Comparison of ENCODE assay signal across 9 cellular contexts in genomic region chr7:100366411-100367250, GRCh38. TPM values are rescaled to one million over a fixed set of nuclear protein-coding genes. Genes with fewer than 3 reads are reported as not detected.
DNase-seq lines count a peak whose midpoint lies in the region; ATAC-seq and TF ChIP-seq lines count a peak whose summit lies in the region.
"Had no signal": no experiment of that assay in that cellular context is flagged by ENCODE, and none has a peak within 500 bp of the region (broad histone marks: within the 10 kb centered on the region; RNA-seq: fewer than 3 reads in every experiment).

No MANE protein-coding gene starts in this region.

- H3K9me3 Mint-ChIP-seq in activated CD4-positive, alpha-beta T cell treated with anti-CD3 and anti-CD28 coated beads, Interleukin-2, amount 10 ng/mL, durations not matched to agents 7 days and 5 days: no peaks in the 10 kb centered on the region
- H3K9me3 Mint-ChIP-seq in central memory CD8-positive, alpha-beta T cell: no peaks in the 10 kb centered on the region
- H3K9me3 Mint-ChIP-seq in stimulated activated effector memory CD8-positive, alpha-beta T cell treated with anti-CD3 and anti-CD28 coated beads, Interleukin-12 subunit alpha, Interleukin-12 subunit beta, amount 100 ng/mL, for 72 hours: no peaks in the 10 kb centered on the region

- no peak for TF ChIP-seq POLR2A in NB4 (IDR thresholded peaks at IDR 0.05; ENCODE audit: extremely low read depth, insufficient read length)

- H3K27ac Mint-ChIP-seq in activated CD4-positive, alpha-beta T cell treated with anti-CD3 and anti-CD28 coated beads, Interleukin-2, amount 10 ng/mL, durations not matched to agents 7 days and 5 days: peak overlapping the region; percentile 59
- H3K27ac Mint-ChIP-seq in central memory CD8-positive, alpha-beta T cell (ENCODE audit: low read depth): peak overlapping the region; percentile 95
- H3K27ac Mint-ChIP-seq in stimulated activated effector memory CD8-positive, alpha-beta T cell treated with anti-CD3 and anti-CD28 coated beads, Interleukin-12 subunit alpha, Interleukin-12 subunit beta, amount 100 ng/mL, for 72 hours: peak overlapping the region; percentile 94

- no peak overlapping the region for H3K4me3 ChIP-seq in NB4 (ENCODE audit: low read depth, low read length)

- POLR2A ChIA-PET in activated CD4-positive, alpha-beta T cell treated with anti-CD3 and anti-CD28 coated beads, Interleukin-2, amount 10 ng/mL, durations not matched to agents 7 days and 5 days (lab: Charles Lee): interaction anchor here (0.6 kb wide), 1 partner anchor 122 kb away, joined by 5 read pairs; no protein-coding TSS in a partner anchor

- H3K4me1 Mint-ChIP-seq in activated CD4-positive, alpha-beta T cell treated with anti-CD3 and anti-CD28 coated beads, Interleukin-2, amount 10 ng/mL, durations not matched to agents 7 days and 5 days: peaks cover 35% of the 10 kb centered on the region
- H3K4me1 Mint-ChIP-seq in central memory CD8-positive, alpha-beta T cell: peaks cover 38% of the 10 kb centered on the region
- H3K4me1 Mint-ChIP-seq in stimulated activated effector memory CD8-positive, alpha-beta T cell treated with anti-CD3 and anti-CD28 coated beads, Interleukin-12 subunit alpha, Interleukin-12 subunit beta, amount 100 ng/mL, for 72 hours: peaks cover 48% of the 10 kb centered on the region

- no peak for TF ChIP-seq CTCF in NB4 (IDR thresholded peaks at IDR 0.05; ENCODE audit: low read depth, low read length)

- no peaks in the 10 kb centered on the region for H3K27me3 Mint-ChIP-seq in activated CD4-positive, alpha-beta T cell treated with anti-CD3 and anti-CD28 coated beads, Interleukin-2, amount 10 ng/mL, durations not matched to agents 7 days and 5 days
- no peaks in the 10 kb centered on the region for H3K27me3 Mint-ChIP-seq in central memory CD8-positive, alpha-beta T cell

- H3K36me3 Mint-ChIP-seq in activated CD4-positive, alpha-beta T cell treated with anti-CD3 and anti-CD28 coated beads, Interleukin-2, amount 10 ng/mL, durations not matched to agents 7 days and 5 days (ENCODE audit: low read depth): peaks cover 39% of the 10 kb centered on the region
- H3K36me3 Mint-ChIP-seq in central memory CD8-positive, alpha-beta T cell (ENCODE audit: insufficient read depth): peaks cover 38% of the 10 kb centered on the region
- peaks cover 71% of the 10 kb centered on the region for H3K36me3 Mint-ChIP-seq in stimulated activated effector memory CD8-positive, alpha-beta T cell treated with anti-CD3 and anti-CD28 coated beads, Interleukin-12 subunit alpha, Interleukin-12 subunit beta, amount 100 ng/mL, for 72 hours

- ATAC-seq in central memory CD8-positive, alpha-beta T cell (replicated peaks; ENCODE audit: extremely low read depth, poor library complexity, severe bottlenecking): peak; percentile 12
- peak; percentile 62 for ATAC-seq in stimulated activated effector memory CD8-positive, alpha-beta T cell treated with anti-CD3 and anti-CD28 coated beads, Interleukin-12 subunit alpha, Interleukin-12 subunit beta, amount 100 ng/mL, for 72 hours

- DNase-seq in activated CD4-positive, alpha-beta T cell treated with anti-CD3 and anti-CD28 coated beads, Interleukin-2, amount 10 ng/mL, durations not matched to agents 7 days and 5 days: no peak
- DNase-seq in activated CD4-positive, alpha-beta T cell treated with anti-CD3 and anti-CD28 coated beads, Interleukin-2, amount 50 U/mL, for 1 hour: no peak
- DNase-seq in NB4 (ENCODE audit: low read depth) (peak; percentile 88), ureter (ENCODE audit: low spot score) (no peak), hypothalamus (lab: John Stamatoyannopoulos, UW) (no peak), NCI-H187 (lab: John Stamatoyannopoulos, UW) (no peak)
- DNase-seq in central memory CD8-positive, alpha-beta T cell (ENCODE audit: low spot score in 2 of 2): no peak
- DNase-seq in stimulated activated effector memory CD8-positive, alpha-beta T cell treated with anti-CD3 and anti-CD28 coated beads, Interleukin-12 subunit alpha, Interleukin-12 subunit beta, amount 100 ng/mL, for 72 hours (ENCODE audit: low spot score in 2 of 2): peak in 1 of 2 donors; percentile 25
- DNase-seq: NCI-H1436 had no signal

- CTCF ChIA-PET in activated CD4-positive, alpha-beta T cell treated with anti-CD3 and anti-CD28 coated beads, Interleukin-2, amount 10 ng/mL, durations not matched to agents 7 days and 5 days (lab: Charles Lee): no interaction called here

- no peak overlapping the region for H3K4me3 Mint-ChIP-seq in activated CD4-positive, alpha-beta T cell treated with anti-CD3 and anti-CD28 coated beads, Interleukin-2, amount 10 ng/mL, durations not matched to agents 7 days and 5 days
- H3K4me3 Mint-ChIP-seq in central memory CD8-positive, alpha-beta T cell: peak overlapping the region; percentile 55
- H3K4me3 Mint-ChIP-seq in stimulated activated effector memory CD8-positive, alpha-beta T cell treated with anti-CD3 and anti-CD28 coated beads, Interleukin-12 subunit alpha, Interleukin-12 subunit beta, amount 100 ng/mL, for 72 hours: peak overlapping the region; percentile 65

RNA-seq across cellular contexts. Expression of gene PILRA, which starts 6.7 kb away (rescaled TPM):
- 1 to 10 TPM; 1.8 to 2.7 TPM for total RNA-seq in activated CD4-positive, alpha-beta T cell treated with anti-CD3 and anti-CD28 coated beads, Interleukin-2, amount 10 ng/mL, durations not matched to agents 7 days and 5 days
- 21.6 TPM for total RNA-seq in ureter

RNA-seq across cellular contexts. Expression of gene PILRB, which starts 8.7 kb away (rescaled TPM):
- 10 to 100 TPM; 50.6 to 56.2 TPM for total RNA-seq in activated CD4-positive, alpha-beta T cell treated with anti-CD3 and anti-CD28 coated beads, Interleukin-2, amount 10 ng/mL, durations not matched to agents 7 days and 5 days
- total RNA-seq in ureter: 94.1 TPM

RNA-seq across cellular contexts. Expression of gene SPDYE3, which starts 59.1 kb away (rescaled TPM):
- total RNA-seq in activated CD4-positive, alpha-beta T cell treated with anti-CD3 and anti-CD28 coated beads, Interleukin-2, amount 10 ng/mL, durations not matched to agents 7 days and 5 days: not detected
- not detected for total RNA-seq in ureter
